ENCODE assay signal across 2 cellular contexts in the genomic region with DNA sequence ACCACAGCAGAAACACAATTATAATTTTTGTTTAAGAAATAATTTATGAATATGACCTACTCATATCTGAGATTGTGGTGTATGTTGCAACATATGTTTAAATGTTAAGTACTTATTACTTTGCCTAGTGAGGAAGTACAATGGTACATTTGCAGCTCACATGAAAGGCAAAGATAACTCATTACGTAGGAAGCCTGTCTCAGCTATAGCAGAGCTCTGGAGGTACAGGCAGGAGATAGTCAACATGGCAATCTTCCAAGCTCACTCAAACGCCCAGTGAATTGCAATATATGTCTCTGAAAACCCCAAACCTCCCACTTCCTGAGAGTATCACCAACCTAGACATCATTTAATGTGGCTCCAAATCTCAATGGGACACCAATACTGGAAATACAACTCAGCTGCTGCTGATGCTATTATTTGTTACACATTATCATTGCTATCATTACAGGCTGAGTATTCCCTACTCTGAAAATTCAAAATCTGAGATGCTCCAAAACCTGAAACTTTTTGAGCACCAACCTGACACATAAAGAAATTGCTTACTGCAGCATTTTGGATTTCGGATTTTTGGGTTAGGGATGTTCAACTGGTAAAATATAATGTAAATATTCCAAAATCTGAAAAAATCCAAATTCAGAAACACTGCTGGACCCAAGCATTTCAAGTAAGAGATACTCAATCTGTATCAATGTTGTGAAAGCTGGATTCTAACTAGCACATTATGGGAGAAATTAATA.
TF ChIP-seq lines count a peak whose summit lies in the region.

No MANE protein-coding gene starts in this region.

TF ChIP-seq in IMR-90, 13 proteins besides CTCF, POLR2A, EP300 and RAD21 (continued from another document):
- TF ChIP-seq MAFK (IDR thresholded peaks at IDR 0.05; ENCODE audit: low read depth, low read length) (peak; percentile 82), BHLHE40 (IDR thresholded peaks at IDR 0.05; ENCODE audit: low read depth, low read length) (no peak), CEBPB (IDR thresholded peaks at IDR 0.05; ENCODE audit: low read depth, low read length) (peak; percentile 72)

TF ChIP-seq in SK-N-SH treated with all-trans-retinoic acid at 6 μM for 48 hours, 23 proteins besides CTCF, POLR2A, EP300 and RAD21 (continued from another document):
- 0 out of 2 replicates have a peak, but pooled peaks have one; percentile 21 for TF ChIP-seq TCF4 (CRISPR knock-in tag; IDR thresholded peaks at IDR 0.05; ENCODE audit: borderline replicate concordance)
- no peak for TF ChIP-seq SNAI2 (CRISPR knock-in tag; IDR thresholded peaks at IDR 0.05)
TF ChIP-seq in SK-N-SH treated with all-trans-retinoic acid at 6 μM for 48 hours: peak in this region for 2.
